In the genomic region with DNA sequence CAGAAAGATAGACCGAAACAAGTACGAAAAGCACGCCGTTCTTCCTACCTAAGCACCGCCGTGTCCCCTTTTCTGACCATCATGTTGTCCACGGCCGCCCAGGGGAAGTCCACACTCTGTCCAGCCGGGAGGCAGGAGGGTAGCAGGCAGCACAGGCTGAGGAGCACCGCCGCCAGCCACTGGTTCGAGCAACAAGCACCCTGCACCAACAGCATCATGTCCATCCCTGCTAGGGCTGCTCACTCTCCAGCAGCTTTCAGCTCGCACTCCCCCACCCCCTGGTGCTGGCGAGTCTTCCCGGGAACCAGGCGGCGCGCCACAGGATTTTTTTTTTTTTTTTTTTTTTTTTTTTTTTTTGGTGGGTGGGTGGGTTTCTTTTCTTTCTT, we compare ENCODE assay signal across 8 cellular contexts. TPM values are rescaled to one million over a fixed set of nuclear protein-coding genes. Genes with fewer than 3 reads are reported as not detected.
DNase-seq lines count a peak whose midpoint lies in the region; ATAC-seq and TF ChIP-seq lines count a peak whose summit lies in the region.

A gene (minus strand): TSS at position 269 of the 386 bp plus-strand sequence.

- no peaks in the 10 kb centered on the region for H3K36me3 ChIP-seq in Peyer's patch

- H3K27ac ChIP-seq in Peyer's patch (peak within 1 kb of the TSS; percentile 61 to 90 (median 69)), coronary artery (peak within 1 kb of the TSS; percentile 64 to 93)

- H3K9me3 ChIP-seq in Peyer's patch: no peaks in the 10 kb centered on the region

- peak; percentile 17 for DNase-seq in 8988T
- DNase-seq in Peyer's patch: peak in 2 of 3 donors; percentile 48 to 51
- peak; percentile 82 for DNase-seq in coronary artery (ENCODE audit: low spot score)
- DNase-seq in left lobe of liver (ENCODE audit: low spot score): peak; percentile 45
- peak; percentile 29 for DNase-seq in stimulated activated CD8-positive, alpha-beta memory T cell treated with anti-CD3 and anti-CD28 coated beads, Interleukin-4, amount 100 ng/mL, for 48 hours
- DNase-seq in LoVo (ENCODE audit: low spot score): no peak

- TF ChIP-seq CTCF in Peyer's patch (IDR thresholded peaks at IDR 0.05) (no peak), coronary artery (IDR thresholded peaks at IDR 0.05) (no peak)

- ATAC-seq in left lobe of liver (peak; percentile 12), HG02588 (IDR thresholded peaks at IDR 0.05; ENCODE audit: unreplicated experiment) (no peak)

- H3K27me3 ChIP-seq in Peyer's patch: no peaks in the 10 kb centered on the region

- TF ChIP-seq POLR2A in Peyer's patch (IDR thresholded peaks at IDR 0.05): no peak

- H3K4me1 ChIP-seq in Peyer's patch: no peaks in the 10 kb centered on the region

- H3K4me3 ChIP-seq in GM08714 (ENCODE audit: low read length) (peak within 1 kb of the TSS; percentile 44), Peyer's patch (peak within 1 kb of the TSS; percentile 36 to 63 (median 50)), coronary artery (peak within 1 kb of the TSS; percentile 78)

RNA-seq across cellular contexts. Expression of the gene that starts here (rescaled TPM):
- total RNA-seq in Peyer's patch: 1 to 10 TPM; 1.6 to 4.7 (median 2.3) TPM
- total RNA-seq in left lobe of liver: 0.20 TPM

Comparison
In these comparisons a context has a peak if more than half of its experiments do, and no peak if none do; other contexts are left out.
1. Peak in DNase-seq and ATAC-seq in left lobe of liver; RNA of the gene not detected or under 1 TPM.